In genomic region chr3:9933561-9934234, GRCh38 we compare ENCODE assay signal across 8 cellular contexts.
DNase-seq lines count a peak whose midpoint lies in the region; ATAC-seq lines count a peak whose summit lies in the region.

CRELD1 (plus strand) TSS chr3:9933834; CDS start chr3:9934439, 605 bp downstream.

- H3K27ac Mint-ChIP-seq in central memory CD8-positive, alpha-beta T cell (ENCODE audit: low read depth), result peak within 1 kb of the TSS; percentile 96

- H3K9me3 Mint-ChIP-seq in central memory CD8-positive, alpha-beta T cell, result no peaks in the 10 kb centered on the region

- ATAC-seq in GM18907 (IDR thresholded peaks at IDR 0.05; ENCODE audit: unreplicated experiment) (peak; percentile 86), HG03139 (IDR thresholded peaks at IDR 0.05; ENCODE audit: unreplicated experiment) (peak; percentile 89)
- ATAC-seq in central memory CD8-positive, alpha-beta T cell (replicated peaks; ENCODE audit: extremely low read depth, poor library complexity, severe bottlenecking), result peak; percentile 84

- H3K4me3 Mint-ChIP-seq in central memory CD8-positive, alpha-beta T cell, result peak within 1 kb of the TSS; percentile 93

- peaks cover 39% of the 10 kb centered on the region for H3K4me1 Mint-ChIP-seq in central memory CD8-positive, alpha-beta T cell

- DNase-seq in AG08395 (ENCODE audit: low spot score), result peak; percentile 91
- peak; percentile 80 for DNase-seq in NCI-H345 treated with DMSO at 0.1 percent for 48 hours (lab: John Stamatoyannopoulos, UW; ENCODE audit: unreplicated experiment)
- DNase-seq in activated CD4-positive, CD25-positive, alpha-beta regulatory T cell treated with anti-CD3 and anti-CD28 coated beads, Interleukin-2, amount 50 U/mL, for 16 hours (ENCODE audit: low read depth, low spot score), result peak; percentile 91
- peak; percentile 97 for DNase-seq in central memory CD8-positive, alpha-beta T cell (ENCODE audit: low spot score in 2 of 2)
- peak; percentile 96 for DNase-seq in islet precursor cell
- DNase-seq in stimulated activated CD4-positive, alpha-beta T cell treated with anti-CD3 and anti-CD28 coated beads, Interleukin-12 subunit alpha, Interleukin-12 subunit beta, amount 100 ng/mL, for 4 hours, result peak; percentile 96

- no peaks in the 10 kb centered on the region for H3K27me3 Mint-ChIP-seq in central memory CD8-positive, alpha-beta T cell

- H3K36me3 Mint-ChIP-seq in central memory CD8-positive, alpha-beta T cell (ENCODE audit: insufficient read depth), result peaks cover 21% of the 10 kb centered on the region

Comparison
In these comparisons a context has a peak if more than half of its experiments do, and no peak if none do; other contexts are left out.
1. Peak in every context shown above with its lines: DNase-seq and ATAC-seq.